In genomic region chr10:94358480-94358879, GRCh38 we compare ENCODE assay signal across 12 cellular contexts.
DNase-seq lines count a peak whose midpoint lies in the region; ATAC-seq and TF ChIP-seq lines count a peak whose summit lies in the region.
"Had no signal": no experiment of that assay in that cellular context is flagged by ENCODE, and none has a peak within 500 bp of the region (broad histone marks: within the 10 kb centered on the region; RNA-seq: fewer than 3 reads in every experiment).

No MANE protein-coding gene starts in this region.

- CTCF ChIA-PET in RWPE1 (lab: Yijun Ruan, JAX) = interaction anchor here (0.6 to 1.0 kb wide), 2 partner anchors 20 to 86 kb away, joined by 3 to 4 read pairs; no protein-coding TSS in a partner anchor

- no peak overlapping the region for H3K27ac ChIP-seq in RWPE1
- H3K27ac ChIP-seq: suprapubic skin had no signal

- DNase-seq in 8988T (peak; percentile 20), GM03348 (ENCODE audit: low spot score) (peak; percentile 85), RWPE1 (ENCODE audit: low spot score) (peak; percentile 81), fibroblast of peridontal ligament (ENCODE audit: extremely low read depth) (peak; percentile 97), SIG-M5 (lab: John Stamatoyannopoulos, UW) (no peak), GM10266 (ENCODE audit: extremely low spot score) (no peak)
- DNase-seq: CD8-positive, alpha-beta memory T cell; MM.1S; RPMI8226 had no signal

- TF ChIP-seq CTCF in RWPE1 (conservative IDR thresholded peaks at IDR 0.05; ENCODE audit: low read depth) (no peak), GM10266 (IDR thresholded peaks at IDR 0.05; ENCODE audit: control insufficient read depth, insufficient read depth, low read depth, missing control alignments) (no peak)

- POLR2A ChIA-PET in RWPE1 (lab: Yijun Ruan, JAX; ENCODE audit: low non-redundant PET) = interaction anchor here (0.5 kb wide), 1 partner anchor 1666 kb away, joined by 3 read pairs; no protein-coding TSS in a partner anchor

- ATAC-seq in HG03442 (IDR thresholded peaks at IDR 0.05; ENCODE audit: unreplicated experiment) = no peak
- no peak for ATAC-seq in HG03432 (IDR thresholded peaks at IDR 0.05; ENCODE audit: unreplicated experiment)

Comparison
In these comparisons a context has a peak if more than half of its experiments do, and no peak if none do; other contexts are left out.
1. DNase-seq: peak in 8988T (single experiment), GM03348 (single experiment), RWPE1 (single experiment) and fibroblast of peridontal ligament (single experiment); none in SIG-M5 (single experiment) and GM10266 (single experiment).